8 cellular contexts compared by ENCODE assay signal in genomic region chr10:17607603-17608332, GRCh38. TPM values are rescaled to one million over a fixed set of nuclear protein-coding genes. Genes with fewer than 3 reads are reported as not detected.
A peak's percentile ranks its signal among the peaks of the same experiment; 100 is the strongest.
DNase-seq lines count a peak whose midpoint lies in the region; ATAC-seq, FAIRE-seq and TF ChIP-seq lines count a peak whose summit lies in the region.

No MANE protein-coding gene starts in this region.

- ATAC-seq in HG02852 (IDR thresholded peaks at IDR 0.05; ENCODE audit: unreplicated experiment): peak; percentile 83
- peak; percentile 94 for ATAC-seq in K562

- H2AFZ ChIP-seq in K562 (ENCODE audit: low read depth, low read length): 0 out of 2 replicates have a peak overlapping the region, but pooled peaks have one; percentile 41

- TF ChIP-seq CTCF in C4-2B (conservative IDR thresholded peaks at IDR 0.05): peak; percentile 95
- peak; percentile 64 for TF ChIP-seq CTCF in GM12874 (IDR thresholded peaks at IDR 0.05; ENCODE audit: insufficient read depth, low read depth, low read length)
- peak; percentile 69 to 90 (median 74) for TF ChIP-seq CTCF in K562 (IDR thresholded peaks at IDR 0.05 in 2 of 3, conservative IDR thresholded peaks at IDR 0.05 in 1 of 3; ENCODE audit: insufficient read depth in 2 of 3, low read depth in 1 of 3, low read length in 3 of 3)
- TF ChIP-seq CTCF in stomach (IDR thresholded peaks at IDR 0.05): peak in 5 of 7 experiments; percentile 68 to 87 (median 85)

- no peak overlapping the region for H3K4me2 ChIP-seq in K562 (ENCODE audit: insufficient read depth, low read length)

- no peaks in the 10 kb centered on the region for H3K9me3 Mint-ChIP-seq in immature natural killer cell

- TF ChIP-seq RAD21 in K562 (CRISPR knock-in tag; conservative IDR thresholded peaks at IDR 0.05 in 1 of 2, IDR thresholded peaks at IDR 0.05 in 1 of 2): peak; percentile 90 to 95

- POLR2A ChIA-PET in K562 (lab: Yijun Ruan, JAX): no interaction called here

- H3K4me3 Mint-ChIP-seq in immature natural killer cell: no peak overlapping the region

- no peaks in the 10 kb centered on the region for H3K27me3 ChIP-seq in K562 (ENCODE audit: control insufficient read depth in 2 of 2, insufficient read depth in 2 of 2, low read length in 2 of 2)
- H3K27me3 ChIP-seq in stomach: no peaks in the 10 kb centered on the region

- WGBS in K562 (ENCODE audit: insufficient coverage, low coverage, missing lambda C conversion rate): 60% methylated on average over 9 of the region's 9 CpGs
- 50 to 58% (median 55%) methylated on average over 9 of the region's 9 CpGs for WGBS in stomach, 5 donors

- no peaks in the 10 kb centered on the region for H3K9me1 ChIP-seq in K562 (ENCODE audit: control insufficient read depth, insufficient read depth, low read length)

- intact Hi-C loops in K562 (cut with micrococcal nuclease) (loop anchor here (1.0 to 10.0 kb wide), 5 partner anchors 135 to 609 kb away; no protein-coding TSS in a partner anchor), stomach (cut with DNase I; ENCODE audit: low total_unique reads) (loop anchor here (5.0 to 10.0 kb wide), 2 partner anchors 135 to 267 kb away; no protein-coding TSS in a partner anchor)

- no peak overlapping the region for H3K9ac ChIP-seq in K562 (ENCODE audit: insufficient read depth in 1 of 2, low read depth in 2 of 2, low read length in 2 of 2)

- BruUV-seq in K562 (replicated peaks; lab: Mats Ljungman, UMichigan): no TSS peak

- H3K36me3 ChIP-seq in K562 (ENCODE audit: control insufficient read depth, insufficient read depth, low read length) (no peaks in the 10 kb centered on the region), stomach (no peaks in the 10 kb centered on the region)

- H4K20me1 ChIP-seq in K562 (replicated peaks; ENCODE audit: control insufficient read depth, insufficient read depth, low read length): no peaks in the 10 kb centered on the region

- TF ChIP-seq POLR2A in K562 (conservative IDR thresholded peaks at IDR 0.05) (no peak), stomach (IDR thresholded peaks at IDR 0.05) (no peak)

- H3K27me3 Mint-ChIP-seq in immature natural killer cell (ENCODE audit: low read depth in 3 of 3): peaks cover 0 to 2% (median 0%) of the 10 kb centered on the region in 3 donors

- H3K4me3 ChIP-seq in K562: no peak overlapping the region
- no peak overlapping the region for H3K4me3 ChIP-seq in stomach

- CTCF ChIA-PET in K562 (lab: Yijun Ruan, JAX; ENCODE audit: low intra/inter-chr PET ratio): interaction anchor here (1.2 to 2.1 kb wide), 4 partner anchors 135 to 496 kb away, joined by 5 to 10 read pairs (median 7); no protein-coding TSS in a partner anchor

- H3K36me3 Mint-ChIP-seq in immature natural killer cell: no peaks in the 10 kb centered on the region

- DNase-seq in NCI-H2171 treated with DMSO at 0.1 percent for 48 hours (lab: John Stamatoyannopoulos, UW): peak; percentile 34
- peak; percentile 47 to 71 (median 52) for DNase-seq in K562 (ENCODE audit: extremely low read depth in 1 of 4, low spot score in 3 of 4)
- peak; percentile 47 to 56 (median 54) for DNase-seq in immature natural killer cell
- no peak for DNase-seq in stomach
- no peak for DNase-seq in ureter (ENCODE audit: low spot score)

- no peak overlapping the region for H3K27ac Mint-ChIP-seq in immature natural killer cell

- peak; percentile 88 for FAIRE-seq in K562 (lab: Jason Lieb, UNC)

- no peak for TF ChIP-seq EP300 in K562 (IDR thresholded peaks at IDR 0.05; ENCODE audit: low read length)
- TF ChIP-seq EP300 in stomach (IDR thresholded peaks at IDR 0.05): no peak

- in situ Hi-C loops in K562 (cut with MboI): loop anchor here (5.0 to 25.0 kb wide), 6 partner anchors 135 to 773 kb away; no protein-coding TSS in a partner anchor

- H3K4me1 ChIP-seq in K562 (replicated peaks in 1 of 2; ENCODE audit: control insufficient read depth in 2 of 2, insufficient read depth in 2 of 2, low read length in 2 of 2) (peaks cover 0 to 2% of the 10 kb centered on the region in 2 experiments; a peak in 2 of 5 replicates), stomach (peaks cover 0 to 17% (median 6%) of the 10 kb centered on the region in 4 donors)

- H3K27ac ChIP-seq in C4-2B (no peak overlapping the region), K562 (ENCODE audit: extremely low read depth, low read depth, low read length) (no peak overlapping the region), stomach (no peak overlapping the region)

- no peaks in the 10 kb centered on the region for H3K4me1 Mint-ChIP-seq in immature natural killer cell

- H3K79me2 ChIP-seq in K562 (ENCODE audit: control insufficient read depth, insufficient read depth, low read length): no peaks in the 10 kb centered on the region

- H3K9me3 ChIP-seq in K562 (replicated peaks; ENCODE audit: control insufficient read depth, insufficient read depth, low read depth, low read length) (no peaks in the 10 kb centered on the region), stomach (no peaks in the 10 kb centered on the region)

TF ChIP-seq in K562, 482 proteins besides CTCF, POLR2A, EP300 and RAD21 (continues in another document):
- TF ChIP-seq NBN (IDR thresholded peaks at IDR 0.05; ENCODE audit: low read depth) (peak; percentile 34; the same call in 1 of the 2 replicates), ARID2 (IDR thresholded peaks at IDR 0.05) (peak; percentile 37; the same call in 1 of the 2 replicates)
- TF ChIP-seq, protein P1, sequence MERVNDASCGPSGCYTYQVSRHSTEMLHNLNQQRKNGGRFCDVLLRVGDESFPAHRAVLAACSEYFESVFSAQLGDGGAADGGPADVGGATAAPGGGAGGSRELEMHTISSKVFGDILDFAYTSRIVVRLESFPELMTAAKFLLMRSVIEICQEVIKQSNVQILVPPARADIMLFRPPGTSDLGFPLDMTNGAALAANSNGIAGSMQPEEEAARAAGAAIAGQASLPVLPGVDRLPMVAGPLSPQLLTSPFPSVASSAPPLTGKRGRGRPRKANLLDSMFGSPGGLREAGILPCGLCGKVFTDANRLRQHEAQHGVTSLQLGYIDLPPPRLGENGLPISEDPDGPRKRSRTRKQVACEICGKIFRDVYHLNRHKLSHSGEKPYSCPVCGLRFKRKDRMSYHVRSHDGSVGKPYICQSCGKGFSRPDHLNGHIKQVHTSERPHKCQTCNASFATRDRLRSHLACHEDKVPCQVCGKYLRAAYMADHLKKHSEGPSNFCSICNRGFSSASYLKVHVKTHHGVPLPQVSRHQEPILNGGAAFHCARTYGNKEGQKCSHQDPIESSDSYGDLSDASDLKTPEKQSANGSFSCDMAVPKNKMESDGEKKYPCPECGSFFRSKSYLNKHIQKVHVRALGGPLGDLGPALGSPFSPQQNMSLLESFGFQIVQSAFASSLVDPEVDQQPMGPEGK (CRISPR knock-in tag; IDR thresholded peaks at IDR 0.05; ENCODE audit: borderline replicate concordance): no peak

RNA-seq across cellular contexts. Expression of gene HACD1, which starts 9.4 kb away (rescaled TPM):
- 2.8 and 4.8 TPM in 2 replicates for total RNA-seq in K562 (2011; cell fraction: chromatin; rRNA removed; ENCODE audit: low replicate concordance)
- 1.3 and 2.0 TPM in 2 replicates for total RNA-seq in K562 (2011; cell fraction: nucleolus; rRNA removed)
- total RNA-seq in K562 (2011; cell fraction: nucleoplasm; rRNA removed): 3.2 and 4.5 TPM in 2 replicates
- total RNA-seq in K562 (2014; rRNA removed) (2.2 and 2.5 TPM in 2 replicates), K562 (2014; rRNA removed; fragmentation: Illumina TruSeq; extraction: Trizol) (2.0 and 2.4 TPM in 2 replicates), K562 (2015; rRNA removed; fragmentation: Illumina TruSeq; extraction: Trizol) (2.0 and 2.5 TPM in 2 replicates), K562 (2021) (1.1 and 2.4 TPM in 2 replicates), stomach (100 to 1,000 TPM in 1 of 5 donors, 10 to 100 TPM in 4; 20.9 to 142 (median 40.8) TPM), ureter (20.7 TPM)
- polyA plus RNA-seq in K562 (2011; rRNA removed) (2.4 and 4.5 TPM in 2 replicates), K562 (2014; fragmentation: Illumina TruSeq; extraction: Trizol) (1.8 and 1.9 TPM in 2 replicates), K562 (2014; fragmentation: Nextera tagmentation; extraction: Ambion mirVana) (1 to 10 TPM in 1 of 2 experiments, under 1 TPM in 1; 0.99 to 1.0 TPM), K562 (2014; rRNA removed) (4.2 and 4.3 TPM in 2 replicates), immature natural killer cell (1 to 10 TPM in 2 of 3 donors, under 1 TPM in 1; 0.47 to 5.3 (median 1.9) TPM), stomach (10 to 100 TPM; 11.5 to 17.9 (median 14.1) TPM)
- polyA plus RNA-seq in K562 (2011; cell fraction: cytosol; rRNA removed): 1.5 and 1.7 TPM in 2 replicates
- polyA plus RNA-seq in K562 (2011; cell fraction: nucleus; rRNA removed): 2.4 TPM in 2 replicates
- 2.3 and 2.6 TPM in 2 replicates for polyA plus RNA-seq in K562 (2012)
- 1.2 and 2.1 TPM in 2 replicates for polyA minus RNA-seq in K562 (2011; rRNA and poly(A)+ RNA removed)
- not detected in 2 replicates for polyA minus RNA-seq in K562 (2011; cell fraction: cytosol; rRNA and poly(A)+ RNA removed)
- polyA minus RNA-seq in K562 (2011; cell fraction: nucleus; rRNA and poly(A)+ RNA removed): 0.54 and 1.2 TPM in 2 replicates

RNA-seq across cellular contexts. Expression of gene STAM, which starts 36.2 kb away (rescaled TPM):
- total RNA-seq in K562 (2011; cell fraction: chromatin; rRNA removed; ENCODE audit: low replicate concordance): 43.5 and 111 TPM in 2 replicates
- 26.8 and 30.9 TPM in 2 replicates for total RNA-seq in K562 (2011; cell fraction: nucleolus; rRNA removed)
- 39.2 and 43.8 TPM in 2 replicates for total RNA-seq in K562 (2011; cell fraction: nucleoplasm; rRNA removed)
- total RNA-seq in K562 (2014; rRNA removed): 13.8 and 19.7 TPM in 2 replicates
- total RNA-seq in K562 (2014; rRNA removed; fragmentation: Illumina TruSeq; extraction: Trizol): 30.9 and 32.5 TPM in 2 replicates
- total RNA-seq in K562 (2015; rRNA removed; fragmentation: Illumina TruSeq; extraction: Trizol): 27.2 and 28.9 TPM in 2 replicates
- 25.1 and 26.7 TPM in 2 replicates for total RNA-seq in K562 (2021)
- 26.4 and 30.5 TPM in 2 replicates for polyA plus RNA-seq in K562 (2011; rRNA removed)
- 20.9 and 24.4 TPM in 2 replicates for polyA plus RNA-seq in K562 (2011; cell fraction: cytosol; rRNA removed)
- polyA plus RNA-seq in K562 (2011; cell fraction: nucleus; rRNA removed): 26.2 and 37.4 TPM in 2 replicates
- polyA plus RNA-seq in K562 (2012): 14.6 and 16.2 TPM in 2 replicates
- polyA plus RNA-seq in K562 (2014; fragmentation: Illumina TruSeq; extraction: Trizol): 28.7 and 33.5 TPM in 2 replicates
- polyA plus RNA-seq in K562 (2014; fragmentation: Nextera tagmentation; extraction: Ambion mirVana): 10 to 100 TPM; 21.3 to 25.9 TPM
- 17.8 and 20.1 TPM in 2 replicates for polyA plus RNA-seq in K562 (2014; rRNA removed)
- 53.1 and 55.6 TPM in 2 replicates for polyA minus RNA-seq in K562 (2011; rRNA and poly(A)+ RNA removed)
- 14.7 and 16.5 TPM in 2 replicates for polyA minus RNA-seq in K562 (2011; cell fraction: cytosol; rRNA and poly(A)+ RNA removed)
- 43.2 and 79.5 TPM in 2 replicates for polyA minus RNA-seq in K562 (2011; cell fraction: nucleus; rRNA and poly(A)+ RNA removed)
- 1 to 10 TPM; 7.3 to 10.0 (median 7.9) TPM for polyA plus RNA-seq in immature natural killer cell
- total RNA-seq in stomach: 10 to 100 TPM in 2 of 5 donors, 1 to 10 TPM in 3; 7.0 to 49.2 (median 8.5) TPM
- polyA plus RNA-seq in stomach: 10 to 100 TPM in 2 of 3 donors, 1 to 10 TPM in 1; 6.8 to 12.1 (median 11.6) TPM
- total RNA-seq in ureter: 25.0 TPM

Comparison
In these comparisons a context has a peak if more than half of its experiments do, and no peak if none do; other contexts are left out.
1. DNase-seq: peak in NCI-H2171 treated with DMSO at 0.1 percent for 48 hours (single experiment), K562 (4 of 4) and immature natural killer cell (3 of 3); none in stomach (single experiment) and ureter (single experiment).
2. Peak in every context shown above with its lines, with median percentiles within 50 percentile points of each other: CTCF ChIP-seq.